Comparison of ENCODE assay signal across 14 cellular contexts in genomic region chr3:46878796-46879436, GRCh38. TPM values are rescaled to one million over a fixed set of nuclear protein-coding genes. Genes with fewer than 3 reads are reported as not detected.
DNase-seq lines count a peak whose midpoint lies in the region; ATAC-seq, FAIRE-seq and TF ChIP-seq lines count a peak whose summit lies in the region.
"Had no signal": no experiment of that assay in that cellular context is flagged by ENCODE, and none has a peak within 500 bp of the region (broad histone marks: within the 10 kb centered on the region; RNA-seq: fewer than 3 reads in every experiment).

No MANE protein-coding gene starts in this region.

- peak; percentile 92 for FAIRE-seq in GM18507 (lab: Jason Lieb, UNC)
- FAIRE-seq: small intestine had no signal

- no peaks in the 10 kb centered on the region for H3K9me3 ChIP-seq in neural progenitor cell (ENCODE audit: low read depth)

- TF ChIP-seq CTCF in neural progenitor cell (IDR thresholded peaks at IDR 0.05): no peak

- peaks cover 19% of the 10 kb centered on the region for H3K4me1 ChIP-seq in neural progenitor cell

- no peaks in the 10 kb centered on the region for H3K36me3 Mint-ChIP-seq in neural progenitor cell

- peak overlapping the region; percentile 36 for H3K4me2 ChIP-seq in neural progenitor cell

- no peak overlapping the region for H3K27ac ChIP-seq in neural progenitor cell

- H3K4me1 Mint-ChIP-seq in neural progenitor cell: peaks cover 25% of the 10 kb centered on the region

- no peak overlapping the region for H3K4me3 Mint-ChIP-seq in neural progenitor cell
- H3K4me3 Mint-ChIP-seq: activated T-cell treated with anti-CD3 and anti-CD28 coated beads, Interleukin-2, amount 50 U/mL, for 24 hours had no signal

- no peak overlapping the region for H3K27ac Mint-ChIP-seq in neural progenitor cell
- H3K27ac Mint-ChIP-seq: activated T-cell treated with anti-CD3 and anti-CD28 coated beads, Interleukin-2, amount 50 U/mL, for 24 hours had no signal

- H2AFZ ChIP-seq in neural progenitor cell (replicated peaks): no peak overlapping the region

- H3K9ac ChIP-seq in neural progenitor cell: no peak overlapping the region

- H4K20me1 ChIP-seq in neural progenitor cell (ENCODE audit: low read depth): peaks cover 26% of the 10 kb centered on the region

- H3K36me3 ChIP-seq in neural progenitor cell: no peaks in the 10 kb centered on the region

- H3K27me3 ChIP-seq in neural progenitor cell: peaks cover 52% of the 10 kb centered on the region

- DNase-seq in GM18507 (ENCODE audit: extremely low spot score, insufficient read length, low read depth): no peak
- DNase-seq in dedifferentiated amniotic fluid mesenchymal stem cell (ENCODE audit: extremely low spot score): peak; percentile 41
- DNase-seq in neural progenitor cell (ENCODE audit: low spot score): peak; percentile 84
- no peak for DNase-seq in NCI-H2227 (lab: John Stamatoyannopoulos, UW; ENCODE audit: unreplicated experiment)
- no peak for DNase-seq in NK-92 (lab: John Stamatoyannopoulos, UW; ENCODE audit: unreplicated experiment)
- DNase-seq in DMS153 treated with DMSO at 0.1 percent for 48 hours (lab: John Stamatoyannopoulos, UW; ENCODE audit: unreplicated experiment): no peak
- DNase-seq: activated T-cell treated with anti-CD3 and anti-CD28 coated beads, Interleukin-2, amount 50 U/mL, for 24 hours; caudate nucleus; foreskin melanocyte; NCI-H748 treated with DMSO at 0.1 percent for 48 hours; small intestine had no signal

- peak; percentile 57 for ATAC-seq in HG03108 (IDR thresholded peaks at IDR 0.05; ENCODE audit: unreplicated experiment)
- ATAC-seq in HG03095 (IDR thresholded peaks at IDR 0.05; ENCODE audit: unreplicated experiment): no peak

- no peaks in the 10 kb centered on the region for H3K79me2 ChIP-seq in neural progenitor cell (ENCODE audit: low read depth)

- H3K4me3 ChIP-seq in neural progenitor cell: no peak overlapping the region

- peaks cover 22% of the 10 kb centered on the region for H3F3A ChIP-seq in neural progenitor cell (ENCODE audit: low read depth)

- H3K9me3 Mint-ChIP-seq in neural progenitor cell: no peaks in the 10 kb centered on the region
- H3K9me3 Mint-ChIP-seq: activated T-cell treated with anti-CD3 and anti-CD28 coated beads, Interleukin-2, amount 50 U/mL, for 24 hours had no signal

- peaks cover 19% of the 10 kb centered on the region for H3K27me3 Mint-ChIP-seq in neural progenitor cell (ENCODE audit: insufficient read depth, low read depth)

RNA-seq across cellular contexts. Expression of gene PTH1R, which starts 1.4 kb away (rescaled TPM):
- 0.43 TPM in 1 of 2 replicates, not detected in the other for total RNA-seq in neural progenitor cell (ENCODE audit: low replicate concordance)
- total RNA-seq: mononuclear cell had no signal

RNA-seq across cellular contexts. Expression of gene MYL3, which starts 15.7 kb away (rescaled TPM):
- total RNA-seq in neural progenitor cell (ENCODE audit: low replicate concordance): not detected in 2 replicates
- total RNA-seq: mononuclear cell had no signal

Comparison
In these comparisons a context has a peak if more than half of its experiments do, and no peak if none do; other contexts are left out.
1. DNase-seq: peak in dedifferentiated amniotic fluid mesenchymal stem cell (single experiment) and neural progenitor cell (single experiment); none in GM18507 (single experiment), NCI-H2227 (single experiment), NK-92 (single experiment) and DMS153 treated with DMSO at 0.1 percent for 48 hours (single experiment).